In the genomic region with DNA sequence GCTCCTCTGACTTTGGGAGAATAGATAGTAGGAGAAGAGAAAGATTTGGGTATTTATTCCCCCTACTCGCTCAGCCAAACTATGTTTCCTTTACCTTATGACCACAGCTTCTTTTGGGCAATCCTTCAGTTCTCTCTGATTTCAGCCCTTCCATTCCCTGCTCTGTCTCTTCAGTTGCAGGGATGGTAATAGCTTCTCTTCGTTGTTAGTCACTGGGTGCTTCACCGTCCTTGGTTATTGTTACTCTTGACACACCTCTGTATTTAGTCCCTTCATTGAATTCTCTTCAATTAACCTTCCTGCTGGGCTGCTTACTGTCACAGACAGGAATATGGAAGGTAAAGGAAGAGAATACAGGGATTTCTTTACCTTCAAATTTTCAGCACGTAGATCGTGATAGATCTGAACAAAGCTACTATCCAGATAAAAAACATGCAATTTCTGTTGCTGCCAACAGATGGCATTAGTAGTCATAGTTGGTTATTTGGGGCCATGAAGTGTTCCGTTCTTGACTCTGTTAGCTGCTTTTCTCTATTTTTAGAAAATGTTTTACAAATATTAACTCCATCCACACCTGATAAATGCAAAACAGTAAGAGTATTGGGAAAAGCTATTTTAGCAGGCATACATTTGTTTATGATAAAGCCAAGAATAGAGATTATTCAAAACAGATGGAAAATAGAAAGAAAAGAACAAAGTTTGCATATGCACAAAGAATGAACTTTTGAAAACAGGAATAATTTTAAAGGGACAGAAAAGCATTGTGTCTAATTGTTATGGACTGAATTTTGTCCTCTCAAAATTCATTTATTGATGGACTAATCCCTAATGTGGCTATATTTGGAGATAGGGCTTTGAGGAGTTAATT, we compare ENCODE assay signal across 8 cellular contexts. TPM values are rescaled to one million over a fixed set of nuclear protein-coding genes. Genes with fewer than 3 reads are reported as not detected.
DNase-seq lines count a peak whose midpoint lies in the region; ATAC-seq and TF ChIP-seq lines count a peak whose summit lies in the region.

No MANE protein-coding gene starts in this region.

- DNase-seq in NCI-H510A treated with DMSO at 0.1 percent for 48 hours (lab: John Stamatoyannopoulos, UW) (peak; percentile 53), NCI-H510A (lab: John Stamatoyannopoulos, UW) (no peak), HuH-7 (ENCODE audit: low spot score) (peak; percentile 20), OCI-M1 (lab: John Stamatoyannopoulos, UW) (peak; percentile 73), dorsolateral prefrontal cortex (peak in 1 of 10 donors; percentile 18), medulla oblongata (ENCODE audit: extremely low spot score) (peak; percentile 66), occipital lobe (lab: John Stamatoyannopoulos, UW) (no peak)

- H3K27me3 ChIP-seq in dorsolateral prefrontal cortex = no peaks in the 10 kb centered on the region

- peak overlapping the region in 57 of 59 donors; percentile 1 to 63 (median 39) for H3K4me3 ChIP-seq in dorsolateral prefrontal cortex

- peak; percentile 56 to 86 (median 72) for TF ChIP-seq CTCF in dorsolateral prefrontal cortex (IDR thresholded peaks at IDR 0.05 in 54 of 56, conservative IDR thresholded peaks at IDR 0.05 in 2 of 56; ENCODE audit: low read depth in 1 of 56, partially characterized antibody in 56 of 56)

- peak; percentile 87 for ATAC-seq in GM21619 (IDR thresholded peaks at IDR 0.05; ENCODE audit: unreplicated experiment)

- intact Hi-C loops in dorsolateral prefrontal cortex (cut with DNase I) = loop anchor here (10.0 kb wide), 2 partner anchors 579 to 589 kb away; no protein-coding TSS in a partner anchor

- peak overlapping the region in 6 of 59 donors; percentile 17 to 69 (median 22) for H3K27ac ChIP-seq in dorsolateral prefrontal cortex

RNA-seq across cellular contexts. Expression of a gene that starts 14.0 kb away (rescaled TPM):
- total RNA-seq in dorsolateral prefrontal cortex (1 to 10 TPM in 1 of 120 experiments, not detected in 119; 1.7 TPM), occipital lobe (not detected)

RNA-seq across cellular contexts. Expression of a gene that starts 52.1 kb away (rescaled TPM):
- 10 to 100 TPM; 27.6 to 91.3 (median 51.6) TPM for total RNA-seq in dorsolateral prefrontal cortex
- total RNA-seq in occipital lobe = 60.8 TPM

Comparison
In these comparisons a context has a peak if more than half of its experiments do, and no peak if none do; other contexts are left out.
1. DNase-seq: peak in NCI-H510A treated with DMSO at 0.1 percent for 48 hours (single experiment), HuH-7 (single experiment), OCI-M1 (single experiment) and medulla oblongata (single experiment); none in NCI-H510A (single experiment) and occipital lobe (single experiment).